In the genomic region with DNA sequence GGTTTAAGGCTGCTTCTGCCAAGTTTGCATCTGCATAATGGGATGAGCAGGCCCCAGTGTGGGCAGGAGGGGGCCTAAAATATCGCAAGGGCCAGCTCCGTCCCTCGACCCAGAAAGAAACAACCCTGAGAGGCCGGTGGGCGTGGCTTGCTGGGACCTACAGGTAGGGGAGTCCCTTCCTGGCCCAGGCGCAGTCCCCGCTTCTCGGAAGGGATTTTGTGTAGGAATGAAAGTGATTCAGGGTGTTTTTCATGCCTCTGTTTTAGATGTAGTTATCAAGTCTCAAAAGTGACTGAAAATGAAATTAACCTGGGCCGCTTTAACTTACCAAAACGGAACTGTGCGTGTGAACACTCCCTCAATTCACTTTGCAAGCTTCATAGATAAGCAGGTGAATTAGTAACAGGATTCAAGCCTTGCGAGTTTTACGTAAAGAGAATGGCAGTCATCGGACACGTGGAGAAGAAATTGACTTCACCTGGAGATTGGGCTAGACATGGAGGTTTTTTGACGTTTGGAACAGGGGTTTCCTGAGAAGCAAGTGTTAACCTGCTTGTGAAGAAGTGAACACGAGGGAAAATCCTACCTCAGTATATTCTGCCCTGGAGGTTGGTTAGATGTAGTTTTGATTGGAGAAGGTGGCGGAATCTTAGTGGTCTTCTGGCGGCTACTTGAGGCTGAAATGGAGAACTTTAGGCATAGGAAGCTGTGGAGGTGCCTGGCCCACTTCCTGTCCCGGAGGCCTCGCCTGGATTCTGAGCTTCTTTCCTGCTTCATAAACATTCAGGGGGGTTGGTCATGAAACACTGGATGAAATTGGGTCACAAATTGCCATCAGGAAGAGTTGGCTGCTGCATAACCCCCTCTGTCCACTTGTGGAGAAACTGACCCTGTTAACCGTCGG, we compare ENCODE assay signal across 2 cellular contexts.
TF ChIP-seq lines count a peak whose summit lies in the region.

No MANE protein-coding gene starts in this region.

TF ChIP-seq in endothelial cell of umbilical vein, 7 proteins besides CTCF, POLR2A, EP300 and RAD21 (continued from another document):
- TF ChIP-seq MYC (IDR thresholded peaks at IDR 0.05; ENCODE audit: low read depth, low read length) (no peak), FOS (IDR thresholded peaks at IDR 0.05; ENCODE audit: borderline replicate concordance, insufficient read depth, low read length) (no peak)

TF ChIP-seq in neural cell, 6 proteins besides CTCF, POLR2A, EP300 and RAD21 (continued from another document):
- TF ChIP-seq, protein P1, sequence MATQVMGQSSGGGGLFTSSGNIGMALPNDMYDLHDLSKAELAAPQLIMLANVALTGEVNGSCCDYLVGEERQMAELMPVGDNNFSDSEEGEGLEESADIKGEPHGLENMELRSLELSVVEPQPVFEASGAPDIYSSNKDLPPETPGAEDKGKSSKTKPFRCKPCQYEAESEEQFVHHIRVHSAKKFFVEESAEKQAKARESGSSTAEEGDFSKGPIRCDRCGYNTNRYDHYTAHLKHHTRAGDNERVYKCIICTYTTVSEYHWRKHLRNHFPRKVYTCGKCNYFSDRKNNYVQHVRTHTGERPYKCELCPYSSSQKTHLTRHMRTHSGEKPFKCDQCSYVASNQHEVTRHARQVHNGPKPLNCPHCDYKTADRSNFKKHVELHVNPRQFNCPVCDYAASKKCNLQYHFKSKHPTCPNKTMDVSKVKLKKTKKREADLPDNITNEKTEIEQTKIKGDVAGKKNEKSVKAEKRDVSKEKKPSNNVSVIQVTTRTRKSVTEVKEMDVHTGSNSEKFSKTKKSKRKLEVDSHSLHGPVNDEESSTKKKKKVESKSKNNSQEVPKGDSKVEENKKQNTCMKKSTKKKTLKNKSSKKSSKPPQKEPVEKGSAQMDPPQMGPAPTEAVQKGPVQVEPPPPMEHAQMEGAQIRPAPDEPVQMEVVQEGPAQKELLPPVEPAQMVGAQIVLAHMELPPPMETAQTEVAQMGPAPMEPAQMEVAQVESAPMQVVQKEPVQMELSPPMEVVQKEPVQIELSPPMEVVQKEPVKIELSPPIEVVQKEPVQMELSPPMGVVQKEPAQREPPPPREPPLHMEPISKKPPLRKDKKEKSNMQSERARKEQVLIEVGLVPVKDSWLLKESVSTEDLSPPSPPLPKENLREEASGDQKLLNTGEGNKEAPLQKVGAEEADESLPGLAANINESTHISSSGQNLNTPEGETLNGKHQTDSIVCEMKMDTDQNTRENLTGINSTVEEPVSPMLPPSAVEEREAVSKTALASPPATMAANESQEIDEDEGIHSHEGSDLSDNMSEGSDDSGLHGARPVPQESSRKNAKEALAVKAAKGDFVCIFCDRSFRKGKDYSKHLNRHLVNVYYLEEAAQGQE (IDR thresholded peaks at IDR 0.05; ENCODE audit: borderline replicate concordance) = no peak
- TF ChIP-seq MXI1 (conservative IDR thresholded peaks at IDR 0.05; ENCODE audit: poor library complexity, severe bottlenecking) (no peak), EZH2 (IDR thresholded peaks at IDR 0.05; ENCODE audit: borderline replicate concordance, insufficient read depth, low read length, poor library complexity, severe bottlenecking) (no peak)
